ENCODE assay signal across 9 cellular contexts in the genomic region with DNA sequence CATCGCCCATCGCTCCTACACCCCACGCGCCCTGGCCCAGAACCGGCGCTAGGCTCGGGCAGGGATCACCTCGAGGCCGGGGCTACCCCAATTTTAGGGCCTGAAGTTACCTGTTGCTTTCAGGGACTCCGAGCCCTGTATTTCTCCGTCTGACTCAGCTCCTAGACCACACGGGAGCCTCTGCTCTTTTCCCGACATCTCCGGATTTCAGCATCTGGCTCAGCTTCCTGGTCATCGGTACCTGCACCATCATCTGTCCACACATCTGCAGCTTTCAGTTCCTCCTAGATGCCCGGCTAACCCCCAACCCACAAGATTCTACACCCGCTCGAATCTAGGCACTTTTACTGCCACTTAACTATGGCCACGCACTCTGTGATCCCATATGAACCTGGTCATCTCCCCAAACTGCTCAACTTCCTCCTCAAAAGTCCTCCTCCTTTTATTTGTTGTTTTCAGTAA. TPM values are rescaled to one million over a fixed set of nuclear protein-coding genes. Genes with fewer than 3 reads are reported as not detected.
A peak's percentile ranks its signal among the peaks of the same experiment; 100 is the strongest.
DNase-seq lines count a peak whose midpoint lies in the region; ATAC-seq and TF ChIP-seq lines count a peak whose summit lies in the region.
"Had no signal": no experiment of that assay in that cellular context is flagged by ENCODE, and none has a peak within 500 bp of the region (broad histone marks: within the 10 kb centered on the region; RNA-seq: fewer than 3 reads in every experiment).

No MANE protein-coding gene starts in this region.

- H3K4me1 Mint-ChIP-seq in activated CD4-positive, alpha-beta T cell treated with anti-CD3 and anti-CD28 coated beads for 36 hours: peaks cover 2% of the 10 kb centered on the region

- H3K27me3 ChIP-seq in colonic mucosa (no peaks in the 10 kb centered on the region), SJCRH30 (no peaks in the 10 kb centered on the region)

- no peaks in the 10 kb centered on the region for H3K36me3 Mint-ChIP-seq in activated CD4-positive, alpha-beta T cell treated with anti-CD3 and anti-CD28 coated beads for 36 hours (ENCODE audit: low read depth)

- H3K4me3 ChIP-seq in colonic mucosa (peak overlapping the region; percentile 43), retinal pigment epithelial cell (ENCODE audit: low read length) (peak overlapping the region; percentile 64), SJCRH30 (no peak overlapping the region)

- no peak for DNase-seq in colonic mucosa
- no peak for DNase-seq in retinal pigment epithelial cell (ENCODE audit: low read depth)
- DNase-seq in HuH-7.5 (ENCODE audit: low spot score): no peak
- no peak for DNase-seq in SJCRH30
- DNase-seq in activated CD4-positive, alpha-beta T cell treated with anti-CD3 and anti-CD28 coated beads for 36 hours: no peak
- DNase-seq: OCI-M1 had no signal

- H3K27ac Mint-ChIP-seq in activated CD4-positive, alpha-beta T cell treated with anti-CD3 and anti-CD28 coated beads for 36 hours: no peak overlapping the region

- H3K36me3 ChIP-seq in colonic mucosa: no peaks in the 10 kb centered on the region
- H3K36me3 ChIP-seq in SJCRH30: no peaks in the 10 kb centered on the region

- H3K9me3 ChIP-seq in colonic mucosa (no peaks in the 10 kb centered on the region), SJCRH30 (replicated peaks) (no peaks in the 10 kb centered on the region)

- POLR2A ChIA-PET in activated CD4-positive, alpha-beta T cell treated with anti-CD3 and anti-CD28 coated beads for 36 hours (lab: Charles Lee): no interaction called here

- no peak overlapping the region for H3K9ac ChIP-seq in colonic mucosa (ENCODE audit: low read depth in 2 of 2, low read length in 2 of 2)

- H3K9me3 Mint-ChIP-seq in activated CD4-positive, alpha-beta T cell treated with anti-CD3 and anti-CD28 coated beads for 36 hours (ENCODE audit: low read depth): no peaks in the 10 kb centered on the region

- CTCF ChIA-PET in activated CD4-positive, alpha-beta T cell treated with anti-CD3 and anti-CD28 coated beads for 36 hours (lab: Charles Lee): interaction anchor here (0.8 to 2.6 kb wide), 7 partner anchors 14 to 123 kb away, joined by 3 to 10 read pairs (median 4); no protein-coding TSS in a partner anchor

- peaks cover 18% of the 10 kb centered on the region for H3K27me3 Mint-ChIP-seq in activated CD4-positive, alpha-beta T cell treated with anti-CD3 and anti-CD28 coated beads for 36 hours

- no peak overlapping the region for H3K27ac ChIP-seq in colonic mucosa
- no peak overlapping the region for H3K27ac ChIP-seq in SJCRH30

- TF ChIP-seq CTCF in colonic mucosa (IDR thresholded peaks at IDR 0.05) (no peak), retinal pigment epithelial cell (conservative IDR thresholded peaks at IDR 0.05; ENCODE audit: low read depth, low read length) (no peak)

- ATAC-seq in GM18858 (IDR thresholded peaks at IDR 0.05; ENCODE audit: unreplicated experiment) (peak; percentile 22), HG03060 (IDR thresholded peaks at IDR 0.05; ENCODE audit: low read depth, unreplicated experiment) (peak; percentile 16), HG02588 (IDR thresholded peaks at IDR 0.05; ENCODE audit: unreplicated experiment) (no peak)
- no peak for ATAC-seq in activated CD4-positive, alpha-beta T cell treated with anti-CD3 and anti-CD28 coated beads for 36 hours

- intact Hi-C loops in colonic mucosa (cut with DNase I): loop anchor here (10.0 kb wide), 1 partner anchor 422 kb away; no protein-coding TSS in a partner anchor
- intact Hi-C loops in activated CD4-positive, alpha-beta T cell treated with anti-CD3 and anti-CD28 coated beads for 36 hours (cut with DNase I, micrococcal nuclease): loop anchor here (1.0 kb wide), 1 partner anchor 113 kb away; no protein-coding TSS in a partner anchor

- peaks cover 5% of the 10 kb centered on the region for H3K4me1 ChIP-seq in colonic mucosa
- H3K4me1 ChIP-seq in SJCRH30: no peaks in the 10 kb centered on the region

- no peak overlapping the region for H3K4me3 Mint-ChIP-seq in activated CD4-positive, alpha-beta T cell treated with anti-CD3 and anti-CD28 coated beads for 36 hours

RNA-seq across cellular contexts. Expression of a gene that starts 12.1 kb away (rescaled TPM):
- 1 to 10 TPM in 1 of 2 donors, under 1 TPM in 1; 0.11 to 2.3 TPM for total RNA-seq in colonic mucosa
- total RNA-seq in SJCRH30 (2014; rRNA removed; shearing (Covaris generic)): not detected in 2 replicates
- 10 to 100 TPM; 18.8 to 26.7 TPM for total RNA-seq in activated CD4-positive, alpha-beta T cell treated with anti-CD3 and anti-CD28 coated beads for 36 hours

RNA-seq across cellular contexts. Expression of a gene that starts 29.2 kb away (rescaled TPM):
- not detected for total RNA-seq in colonic mucosa
- not detected in 2 replicates for total RNA-seq in SJCRH30 (2014; rRNA removed; shearing (Covaris generic))
- total RNA-seq in activated CD4-positive, alpha-beta T cell treated with anti-CD3 and anti-CD28 coated beads for 36 hours: not detected

RNA-seq across cellular contexts. Expression of a gene that starts 32.9 kb away (rescaled TPM):
- total RNA-seq in colonic mucosa: 10 to 100 TPM in 1 of 2 donors, 1 to 10 TPM in 1; 9.2 to 20.1 TPM
- 1.6 and 1.9 TPM in 2 replicates for total RNA-seq in SJCRH30 (2014; rRNA removed; shearing (Covaris generic))
- 10 to 100 TPM; 16.0 to 17.1 TPM for total RNA-seq in activated CD4-positive, alpha-beta T cell treated with anti-CD3 and anti-CD28 coated beads for 36 hours

RNA-seq across cellular contexts. Expression of a gene that starts 49.5 kb away (rescaled TPM):
- under 1 TPM in 1 of 2 donors, not detected in 1; 0.29 TPM for total RNA-seq in colonic mucosa
- total RNA-seq in SJCRH30 (2014; rRNA removed; shearing (Covaris generic)): not detected in 2 replicates
- total RNA-seq in activated CD4-positive, alpha-beta T cell treated with anti-CD3 and anti-CD28 coated beads for 36 hours: not detected

Comparison
In these comparisons a context has a peak if more than half of its experiments do, and no peak if none do; other contexts are left out.
1. ATAC-seq: peak in GM18858 (single experiment) and HG03060 (single experiment); none in HG02588 (single experiment) and activated CD4-positive, alpha-beta T cell treated with anti-CD3 and anti-CD28 coated beads for 36 hours (single experiment).
2. RNA of a gene that starts 12.1 kb away (total RNA-seq): 18.8 to 26.7 TPM in activated CD4-positive, alpha-beta T cell treated with anti-CD3 and anti-CD28 coated beads for 36 hours; 0.11 to 2.3 TPM in colonic mucosa and not detected in SJCRH30; every median in the first group is over 4 times any median in the second.